In the genomic region with DNA sequence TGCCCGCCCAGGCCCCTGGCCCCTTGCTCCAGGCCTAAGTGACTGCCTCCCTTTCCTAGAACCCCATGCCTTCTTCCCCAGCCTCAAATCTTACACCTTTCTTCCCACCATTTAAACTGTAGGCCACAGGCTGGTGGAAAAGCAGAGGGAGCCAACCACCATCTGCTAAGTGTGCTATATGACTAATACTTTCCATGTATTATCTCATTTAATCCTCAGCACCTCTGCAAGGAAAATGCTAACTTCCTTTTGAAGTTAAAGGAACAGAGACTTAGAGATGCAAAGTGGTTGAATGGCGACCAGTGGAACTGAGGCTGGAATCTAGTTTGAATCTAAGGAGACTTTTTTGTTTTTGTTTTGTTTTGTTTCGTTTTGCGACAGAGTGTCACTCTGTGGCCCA, we compare ENCODE assay signal across 26 cellular contexts.
"Had no signal": no experiment of that assay in that cellular context is flagged by ENCODE, and none has a peak within 500 bp of the region (broad histone marks: within the 10 kb centered on the region; RNA-seq: fewer than 3 reads in every experiment).

No MANE protein-coding gene starts in this region.

- H3K9me3 Mint-ChIP-seq: activated CD4-positive, alpha-beta memory T cell treated with anti-CD3 and anti-CD28 coated beads for 36 hours; activated CD4-positive, alpha-beta T cell treated with anti-CD3 and anti-CD28 coated beads, Interleukin-2, amount 10 ng/mL, durations not matched to agents 7 days and 5 days; activated naive CD4-positive, alpha-beta T cell treated with anti-CD3 and anti-CD28 coated beads, Interleukin-2, amount 50 U/mL, for 24 hours; activated T-cell treated with anti-CD3 and anti-CD28 coated beads, Interleukin-2, amount 50 U/mL, for 72 hours; brain; central memory CD8-positive, alpha-beta T cell; T-helper 1 cell treated with Interleukin-12 subunit alpha and Interleukin-12 subunit beta and Interleukin-4 antibody, amounts not matched to agents 30 μg/mL and 1 μg/mL, for 36 hours had no signal

- H3K4me1 Mint-ChIP-seq: central memory CD8-positive, alpha-beta T cell had no signal

- ATAC-seq: activated T-cell treated with anti-CD3 and anti-CD28 coated beads, Interleukin-2, amount 50 U/mL, for 72 hours; SK-N-SH treated with all-trans-retinoic acid at 6 μM for 48 hours had no signal

- H3K27me3 Mint-ChIP-seq: activated CD4-positive, alpha-beta memory T cell treated with anti-CD3 and anti-CD28 coated beads for 36 hours; activated naive CD4-positive, alpha-beta T cell treated with anti-CD3 and anti-CD28 coated beads, Interleukin-2, amount 50 U/mL, for 24 hours; central memory CD8-positive, alpha-beta T cell had no signal

- DNase-seq: activated CD4-positive, alpha-beta memory T cell treated with anti-CD3 and anti-CD28 coated beads for 36 hours; activated CD4-positive, alpha-beta T cell treated with anti-CD3 and anti-CD28 coated beads, Interleukin-2, amount 10 ng/mL, durations not matched to agents 7 days and 5 days; activated CD4-positive, CD25-positive, alpha-beta regulatory T cell; activated CD8-positive, alpha-beta memory T cell treated with anti-CD3 and anti-CD28 coated beads for 24 hours; activated naive CD4-positive, alpha-beta T cell; activated T-cell treated with anti-CD3 and anti-CD28 coated beads, Interleukin-2, amount 50 U/mL, for 72 hours; amygdala; cortex of kidney; MG63; NCI-H1092; NCI-H1417; NCI-H1694; NCI-H2029; NCI-H345; NCI-H510A; NCI-H526 treated with DMSO at 0.1 percent for 48 hours; NCI-H82; NK-92 treated with Interleukin-12 subunit alpha and Interleukin-12 subunit beta, amount 100 ng/mL, for 24 hours; Peyer's patch; SHP77; SW 1271 had no signal

- H3K36me3 Mint-ChIP-seq: activated CD4-positive, alpha-beta memory T cell treated with anti-CD3 and anti-CD28 coated beads for 36 hours; activated naive CD4-positive, alpha-beta T cell treated with anti-CD3 and anti-CD28 coated beads, Interleukin-2, amount 50 U/mL, for 24 hours; brain had no signal

- H3K27ac Mint-ChIP-seq: activated CD4-positive, alpha-beta memory T cell treated with anti-CD3 and anti-CD28 coated beads for 36 hours; activated CD4-positive, alpha-beta T cell treated with anti-CD3 and anti-CD28 coated beads, Interleukin-2, amount 10 ng/mL, durations not matched to agents 7 days and 5 days; activated naive CD4-positive, alpha-beta T cell treated with anti-CD3 and anti-CD28 coated beads, Interleukin-2, amount 50 U/mL, for 24 hours; activated T-cell treated with anti-CD3 and anti-CD28 coated beads, Interleukin-2, amount 50 U/mL, for 72 hours; brain; T-helper 1 cell treated with Interleukin-12 subunit alpha and Interleukin-12 subunit beta and Interleukin-4 antibody, amounts not matched to agents 30 μg/mL and 1 μg/mL, for 36 hours had no signal

- H3K4me3 Mint-ChIP-seq: activated CD4-positive, alpha-beta memory T cell treated with anti-CD3 and anti-CD28 coated beads for 36 hours; activated CD4-positive, alpha-beta T cell treated with anti-CD3 and anti-CD28 coated beads, Interleukin-2, amount 10 ng/mL, durations not matched to agents 7 days and 5 days; activated naive CD4-positive, alpha-beta T cell treated with anti-CD3 and anti-CD28 coated beads, Interleukin-2, amount 50 U/mL, for 24 hours; activated T-cell treated with anti-CD3 and anti-CD28 coated beads, Interleukin-2, amount 50 U/mL, for 72 hours; brain; central memory CD8-positive, alpha-beta T cell; T-helper 1 cell treated with Interleukin-12 subunit alpha and Interleukin-12 subunit beta and Interleukin-4 antibody, amounts not matched to agents 30 μg/mL and 1 μg/mL, for 36 hours had no signal
